11 cellular contexts compared by ENCODE assay signal in the genomic region with DNA sequence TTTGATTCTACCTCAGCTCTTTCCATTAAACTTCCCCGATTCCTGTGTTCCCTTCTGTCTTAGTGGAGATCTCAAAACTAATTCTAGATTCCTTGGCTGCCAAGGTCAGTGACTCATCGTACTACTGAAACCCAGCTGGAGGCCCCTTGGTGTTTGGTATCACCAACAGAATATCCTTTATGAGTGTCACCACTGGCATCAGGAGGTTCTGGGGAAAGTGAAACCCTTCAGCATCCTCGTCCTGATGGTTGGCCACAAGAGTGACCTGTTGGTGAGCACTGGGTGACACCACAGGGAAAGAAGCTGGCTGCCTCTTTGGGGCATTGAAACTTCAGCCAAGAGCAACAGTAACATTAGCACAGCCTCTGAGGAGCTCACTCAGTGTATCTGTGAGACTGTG. TPM values are rescaled to one million over a fixed set of nuclear protein-coding genes. Genes with fewer than 3 reads are reported as not detected.
A peak's percentile ranks its signal among the peaks of the same experiment; 100 is the strongest.
DNase-seq lines count a peak whose midpoint lies in the region; ATAC-seq and TF ChIP-seq lines count a peak whose summit lies in the region.
"Had no signal": no experiment of that assay in that cellular context is flagged by ENCODE, and none has a peak within 500 bp of the region (broad histone marks: within the 10 kb centered on the region; RNA-seq: fewer than 3 reads in every experiment).

No MANE protein-coding gene starts in this region.

- 59% methylated on average over 3 of the region's 3 CpGs for WGBS in hepatocyte (ENCODE audit: low lambda C conversion rate, missing lambda C conversion rate)

- H3K36me3 Mint-ChIP-seq in activated T-cell treated with anti-CD3 and anti-CD28 coated beads, Interleukin-2, amount 50 U/mL, for 72 hours (ENCODE audit: insufficient read depth in 2 of 2): peaks cover 0 to 11% of the 10 kb centered on the region in 2 donors

- no peaks in the 10 kb centered on the region for H3K9me3 Mint-ChIP-seq in activated T-cell treated with anti-CD3 and anti-CD28 coated beads, Interleukin-2, amount 50 U/mL, for 72 hours
- H3K9me3 Mint-ChIP-seq: central memory CD8-positive, alpha-beta T cell; naive thymus-derived CD8-positive, alpha-beta T cell had no signal

- TF ChIP-seq CTCF in hepatocyte (IDR thresholded peaks at IDR 0.05; ENCODE audit: poor library complexity): no peak
- TF ChIP-seq CTCF in GM13976 (IDR thresholded peaks at IDR 0.05; ENCODE audit: borderline replicate concordance, control extremely low read depth, extremely low read depth, insufficient read depth, missing control alignments): no peak

- no peaks in the 10 kb centered on the region for H3K9me2 ChIP-seq in hepatocyte (replicated peaks; ENCODE audit: insufficient read depth)

- H3K4me3 Mint-ChIP-seq in activated T-cell treated with anti-CD3 and anti-CD28 coated beads, Interleukin-2, amount 50 U/mL, for 72 hours: peak overlapping the region in 1 of 2 donors; percentile 38
- H3K4me3 Mint-ChIP-seq: central memory CD8-positive, alpha-beta T cell had no signal

- no peaks in the 10 kb centered on the region for H3K27me3 ChIP-seq in hepatocyte

- in situ Hi-C loops in GM13976 (cut with MboI; ENCODE audit: low sequenced_read_pairs, unreplicated experiment): loop anchor here (5.0 kb wide), 1 partner anchor 84 kb away; no protein-coding TSS in a partner anchor

- H3K4me1 Mint-ChIP-seq in activated T-cell treated with anti-CD3 and anti-CD28 coated beads, Interleukin-2, amount 50 U/mL, for 72 hours (ENCODE audit: low read depth): peaks cover 19% of the 10 kb centered on the region
- H3K4me1 Mint-ChIP-seq: central memory CD8-positive, alpha-beta T cell; naive thymus-derived CD8-positive, alpha-beta T cell had no signal

- no peaks in the 10 kb centered on the region for H3K36me3 ChIP-seq in hepatocyte (replicated peaks; ENCODE audit: insufficient read depth, low read depth)

- ATAC-seq in activated T-cell treated with anti-CD3 and anti-CD28 coated beads, Interleukin-2, amount 50 U/mL, for 72 hours (replicated peaks in 1 of 2): peak; percentile 91 to 92
- ATAC-seq: naive thymus-derived CD8-positive, alpha-beta T cell had no signal

- H3K4me2 ChIP-seq in hepatocyte: no peak overlapping the region

- peak overlapping the region; percentile 49 for H3K27ac ChIP-seq in hepatocyte

- H3K4me1 ChIP-seq in hepatocyte (ENCODE audit: insufficient read depth): peaks cover 5% of the 10 kb centered on the region

- no peaks in the 10 kb centered on the region for H3K79me2 ChIP-seq in hepatocyte

- DNase-seq in AG08395 (ENCODE audit: low spot score): peak; percentile 91
- peak; percentile 90 for DNase-seq in HCEC 1CT
- peak; percentile 33 to 52 for DNase-seq in activated T-cell treated with anti-CD3 and anti-CD28 coated beads, Interleukin-2, amount 50 U/mL, for 72 hours
- DNase-seq in hepatocyte (ENCODE audit: low spot score): peak; percentile 45
- no peak for DNase-seq in retina
- DNase-seq in superior temporal gyrus (ENCODE audit: extremely low spot score): no peak
- DNase-seq in GM13976 (ENCODE audit: low spot score): no peak
- no peak for DNase-seq in germinal center (ENCODE audit: low spot score)
- DNase-seq: naive thymus-derived CD8-positive, alpha-beta T cell had no signal

- no peaks in the 10 kb centered on the region for H3K9me3 ChIP-seq in hepatocyte (ENCODE audit: low read depth)

- H3K4me3 ChIP-seq in hepatocyte: no peak overlapping the region

- H3K27ac Mint-ChIP-seq in activated T-cell treated with anti-CD3 and anti-CD28 coated beads, Interleukin-2, amount 50 U/mL, for 72 hours: no peak overlapping the region

- H2AFZ ChIP-seq in hepatocyte: no peak overlapping the region

- H4K20me1 ChIP-seq in hepatocyte (ENCODE audit: insufficient read depth, poor library complexity, severe bottlenecking): no peaks in the 10 kb centered on the region

- H3K27me3 Mint-ChIP-seq in activated T-cell treated with anti-CD3 and anti-CD28 coated beads, Interleukin-2, amount 50 U/mL, for 72 hours (ENCODE audit: low read depth): no peaks in the 10 kb centered on the region
- H3K27me3 Mint-ChIP-seq: central memory CD8-positive, alpha-beta T cell; naive thymus-derived CD8-positive, alpha-beta T cell had no signal

RNA-seq across cellular contexts. Expression of a gene that starts 9.6 kb away (rescaled TPM):
- total RNA-seq in activated T-cell treated with anti-CD3 and anti-CD28 coated beads, Interleukin-2, amount 50 U/mL, for 72 hours: under 1 TPM in 1 of 2 donors, not detected in 1; 0.17 TPM
- total RNA-seq in hepatocyte: 19.4 and 23.6 TPM in 2 replicates
- polyA plus RNA-seq in hepatocyte: 8.6 and 10.3 TPM in 2 replicates
- total RNA-seq: naive thymus-derived CD8-positive, alpha-beta T cell had no signal
- polyA plus RNA-seq: naive thymus-derived CD8-positive, alpha-beta T cell had no signal

RNA-seq across cellular contexts. Expression of a gene that starts 41.2 kb away (rescaled TPM):
- total RNA-seq in activated T-cell treated with anti-CD3 and anti-CD28 coated beads, Interleukin-2, amount 50 U/mL, for 72 hours: 10 to 100 TPM; 23.9 to 28.7 TPM
- 22.9 and 26.5 TPM in 2 replicates for total RNA-seq in hepatocyte
- polyA plus RNA-seq in hepatocyte: 35.0 and 35.2 TPM in 2 replicates

RNA-seq across cellular contexts. Expression of a gene that starts 46.7 kb away (rescaled TPM):
- not detected for total RNA-seq in activated T-cell treated with anti-CD3 and anti-CD28 coated beads, Interleukin-2, amount 50 U/mL, for 72 hours
- not detected in 2 replicates for total RNA-seq in hepatocyte
- polyA plus RNA-seq in hepatocyte: not detected in 2 replicates
- total RNA-seq: naive thymus-derived CD8-positive, alpha-beta T cell; subcutaneous adipose tissue had no signal
- polyA plus RNA-seq: naive thymus-derived CD8-positive, alpha-beta T cell had no signal

RNA-seq across cellular contexts. Expression of a gene that starts 48.8 kb away (rescaled TPM):
- total RNA-seq in activated T-cell treated with anti-CD3 and anti-CD28 coated beads, Interleukin-2, amount 50 U/mL, for 72 hours: 10 to 100 TPM; 38.8 to 49.7 TPM
- total RNA-seq in hepatocyte: 10.0 and 17.4 TPM in 2 replicates
- polyA plus RNA-seq in hepatocyte: 18.8 and 19.1 TPM in 2 replicates

Comparison
In these comparisons a context has a peak if more than half of its experiments do, and no peak if none do; other contexts are left out.
1. DNase-seq: peak in AG08395 (single experiment), HCEC 1CT (single experiment), activated T-cell treated with anti-CD3 and anti-CD28 coated beads, Interleukin-2, amount 50 U/mL, for 72 hours (2 of 2) and hepatocyte (single experiment); none in retina (single experiment), superior temporal gyrus (single experiment), GM13976 (single experiment) and germinal center (single experiment).
2. RNA of a gene that starts 9.6 kb away (total RNA-seq): 19.4 to 23.6 TPM in hepatocyte; 0.17 TPM in activated T-cell treated with anti-CD3 and anti-CD28 coated beads, Interleukin-2, amount 50 U/mL, for 72 hours; every median in the first group is over 10 times any median in the second.